In the genomic region with DNA sequence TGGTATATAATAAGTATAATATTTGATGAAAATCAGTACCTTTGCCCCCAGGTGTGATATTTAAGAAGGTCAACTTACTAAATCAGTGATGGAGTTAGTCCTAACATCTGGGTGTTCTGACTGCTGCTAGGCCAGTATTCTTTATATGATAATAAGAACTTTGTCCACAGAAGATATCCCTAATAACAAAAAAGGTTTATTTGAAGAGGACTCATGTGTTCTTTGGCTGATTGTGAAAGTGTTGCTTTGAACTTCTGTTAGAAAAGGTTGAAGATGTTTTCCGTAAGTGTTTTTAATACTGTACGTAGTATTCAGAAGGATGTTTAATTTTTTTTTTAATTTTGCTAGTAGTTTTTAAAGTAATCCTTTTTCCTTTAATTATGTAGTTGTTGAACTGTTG, we compare ENCODE assay signal across 21 cellular contexts. TPM values are rescaled to one million over a fixed set of nuclear protein-coding genes. Genes with fewer than 3 reads are reported as not detected.
DNase-seq lines count a peak whose midpoint lies in the region; ATAC-seq and TF ChIP-seq lines count a peak whose summit lies in the region.
"Had no signal": no experiment of that assay in that cellular context is flagged by ENCODE, and none has a peak within 500 bp of the region (broad histone marks: within the 10 kb centered on the region; RNA-seq: fewer than 3 reads in every experiment).

No MANE protein-coding gene starts in this region.

- ATAC-seq in GM21619 (IDR thresholded peaks at IDR 0.05; ENCODE audit: unreplicated experiment) = no peak
- ATAC-seq: T-helper 17 cell had no signal

- H3K9me3 ChIP-seq in OCI-LY7 (ENCODE audit: low read length) (no peaks in the 10 kb centered on the region), hepatocyte (ENCODE audit: low read depth) (no peaks in the 10 kb centered on the region), smooth muscle cell (replicated peaks; ENCODE audit: low read depth) (no peaks in the 10 kb centered on the region)
- H3K9me3 ChIP-seq: BE2C, breast epithelium, tibial nerve had no signal

- H3K4me2 ChIP-seq in OCI-LY7 (ENCODE audit: low read length) (peak overlapping the region; percentile 52), hepatocyte (peak overlapping the region; percentile 15), smooth muscle cell (peak overlapping the region; percentile 39)

- no peaks in the 10 kb centered on the region for H3K9me2 ChIP-seq in OCI-LY7 (ENCODE audit: insufficient read depth, low read length)
- H3K9me2 ChIP-seq in hepatocyte (replicated peaks; ENCODE audit: insufficient read depth) = no peaks in the 10 kb centered on the region

- TF ChIP-seq CTCF in OCI-LY7 (conservative IDR thresholded peaks at IDR 0.05; ENCODE audit: low read length) (no peak), hepatocyte (IDR thresholded peaks at IDR 0.05; ENCODE audit: poor library complexity) (no peak), smooth muscle cell (IDR thresholded peaks at IDR 0.05; ENCODE audit: borderline replicate concordance, insufficient read depth, poor library complexity, severe bottlenecking) (no peak)

- DNase-seq in OCI-LY7 (ENCODE audit: low spot score) (no peak), hepatocyte (ENCODE audit: low spot score) (no peak), smooth muscle cell (lab: John Stamatoyannopoulos, UW; ENCODE audit: unreplicated experiment) (no peak), retina (no peak), H7 (no peak)
- DNase-seq: activated CD4-positive, alpha-beta T cell treated with anti-CD3 and anti-CD28 coated beads, Interleukin-2, amount 50 U/mL, for 1 hour; BE2C; Calu3; dermis blood vessel endothelial cell; MM.1S; SHP77; stimulated activated CD4-positive, alpha-beta T cell treated with anti-CD3 and anti-CD28 coated beads, Interleukin-2, amount 100 ng/mL, for 24 hours; stimulated activated naive CD4-positive, alpha-beta T cell treated with Interleukin-2 at 50 U/mL for 16 hours; T-helper 17 cell had no signal

- H3K27me3 ChIP-seq in hepatocyte (no peaks in the 10 kb centered on the region), smooth muscle cell (ENCODE audit: low read depth) (no peaks in the 10 kb centered on the region), H7 (ENCODE audit: control insufficient read depth, insufficient read depth, low read length) (no peaks in the 10 kb centered on the region)
- H3K27me3 ChIP-seq: BE2C, breast epithelium, tibial nerve had no signal

- BruUV-seq in OCI-LY7 (replicated peaks; lab: Mats Ljungman, UMichigan) = no TSS peak

- H3K4me3 ChIP-seq in GM08714 (ENCODE audit: low read length) (peak overlapping the region; percentile 13; the same call in 1 of the 2 replicates), OCI-LY7 (ENCODE audit: low read depth, low read length, poor library complexity, severe bottlenecking) (peak overlapping the region; percentile 47), hepatocyte (no peak overlapping the region), smooth muscle cell (no peak overlapping the region), H7 (ENCODE audit: insufficient read depth, low read depth, low read length) (no peak overlapping the region)
- H3K4me3 ChIP-seq: lung had no signal

- H2AFZ ChIP-seq in OCI-LY7 (ENCODE audit: low read length) = no peak overlapping the region
- no peak overlapping the region for H2AFZ ChIP-seq in hepatocyte
- H2AFZ ChIP-seq in smooth muscle cell (ENCODE audit: low read depth) = no peak overlapping the region
- H2AFZ ChIP-seq: parathyroid adenoma had no signal

- CTCF ChIA-PET in OCI-LY7 (lab: Charles Lee; ENCODE audit: unreplicated experiment) = no interaction called here

- H4K20me1 ChIP-seq in OCI-LY7 (ENCODE audit: insufficient read depth, low read length) (peaks cover 22% of the 10 kb centered on the region), hepatocyte (ENCODE audit: insufficient read depth, poor library complexity, severe bottlenecking) (peaks cover 88% of the 10 kb centered on the region), smooth muscle cell (ENCODE audit: low read depth) (peaks cover 100% of the 10 kb centered on the region)

- peaks cover 100% of the 10 kb centered on the region for H3K79me2 ChIP-seq in OCI-LY7 (ENCODE audit: insufficient read depth, low read depth, low read length)
- peaks cover 100% of the 10 kb centered on the region for H3K79me2 ChIP-seq in hepatocyte
- peaks cover 100% of the 10 kb centered on the region for H3K79me2 ChIP-seq in smooth muscle cell (ENCODE audit: low read depth)

- H3K27ac ChIP-seq in OCI-LY7 (ENCODE audit: low read depth, low read length, poor library complexity, severe bottlenecking) = no peak overlapping the region
- H3K27ac ChIP-seq in hepatocyte = no peak overlapping the region
- H3K27ac ChIP-seq in smooth muscle cell (ENCODE audit: low read depth) = no peak overlapping the region
- H3K27ac ChIP-seq: parathyroid adenoma, VCaP had no signal

- no peaks in the 10 kb centered on the region for H3F3A ChIP-seq in smooth muscle cell (ENCODE audit: low read depth)

- 97% methylated on average over 2 of the region's 2 CpGs for WGBS in hepatocyte (ENCODE audit: low lambda C conversion rate, missing lambda C conversion rate)
- WGBS in smooth muscle cell (ENCODE audit: low lambda C conversion rate) = 97% methylated on average over 2 of the region's 2 CpGs

- intact Hi-C loops in OCI-LY7 (cut with micrococcal nuclease; ENCODE audit: unreplicated experiment) = no loop called here

- no peak overlapping the region for H3K9ac ChIP-seq in smooth muscle cell (ENCODE audit: low read depth)
- H3K9ac ChIP-seq: parathyroid adenoma had no signal

- H3K4me1 ChIP-seq in OCI-LY7 (ENCODE audit: insufficient read depth, low read length, poor library complexity, severe bottlenecking) = peaks cover 61% of the 10 kb centered on the region
- H3K4me1 ChIP-seq in hepatocyte (ENCODE audit: insufficient read depth) = peaks cover 19% of the 10 kb centered on the region
- peaks cover 21% of the 10 kb centered on the region for H3K4me1 ChIP-seq in smooth muscle cell (ENCODE audit: low read depth)

- H3K36me3 ChIP-seq in OCI-LY7 (ENCODE audit: insufficient read depth, low read length) (peaks cover 91% of the 10 kb centered on the region), hepatocyte (replicated peaks; ENCODE audit: insufficient read depth, low read depth) (no peaks in the 10 kb centered on the region), smooth muscle cell (ENCODE audit: low read depth) (no peaks in the 10 kb centered on the region), H7 (replicated peaks; ENCODE audit: control insufficient read depth, insufficient read depth, low read length) (no peaks in the 10 kb centered on the region; the same call in 1 of the 2 replicates)
- H3K36me3 ChIP-seq: breast epithelium had no signal

- POLR2A ChIA-PET in OCI-LY7 (lab: Charles Lee) = interaction anchor here (0.6 to 4.0 kb wide), 5 partner anchors 8 to 159 kb away, joined by 3 to 30 read pairs (median 4); partner anchors contain the start of genes ATAD1, KLLN and PTEN

RNA-seq across cellular contexts. Expression of gene PTEN, which starts 10.2 kb away (rescaled TPM):
- total RNA-seq in OCI-LY7 (2014; rRNA removed; shearing (Covaris generic)) = 113 and 135 TPM in 2 replicates
- total RNA-seq in OCI-LY7 (2022) (173 and 176 TPM in 2 replicates), hepatocyte (102 and 128 TPM in 2 replicates), smooth muscle cell (78.3 and 87.3 TPM in 2 replicates)
- polyA plus RNA-seq in hepatocyte (32.8 and 33.6 TPM in 2 replicates), smooth muscle cell (30.6 and 45.1 TPM in 2 replicates)
- 25.5 and 53.6 TPM in 2 replicates for total RNA-seq in H7 (2014; rRNA removed; shearing (Covaris generic))

RNA-seq across cellular contexts. Expression of gene KLLN, which starts 10.3 kb away (rescaled TPM):
- total RNA-seq in OCI-LY7 (2014; rRNA removed; shearing (Covaris generic)) = 2.4 and 3.8 TPM in 2 replicates
- 5.1 and 5.5 TPM in 2 replicates for total RNA-seq in OCI-LY7 (2022)
- total RNA-seq in hepatocyte = 0.53 and 1.2 TPM in 2 replicates
- 0.21 and 0.50 TPM in 2 replicates for polyA plus RNA-seq in hepatocyte
- total RNA-seq in smooth muscle cell = 0.09 and 0.18 TPM in 2 replicates
- polyA plus RNA-seq in smooth muscle cell = 0.60 TPM in 1 of 2 replicates, not detected in the other
- total RNA-seq in H7 (2014; rRNA removed; shearing (Covaris generic)) = 0.10 and 0.15 TPM in 2 replicates

RNA-seq across cellular contexts. Expression of gene ATAD1, which starts 55.6 kb away (rescaled TPM):
- total RNA-seq in OCI-LY7 (2014; rRNA removed; shearing (Covaris generic)) = 17.7 and 19.6 TPM in 2 replicates
- total RNA-seq in OCI-LY7 (2022) (44.7 and 47.7 TPM in 2 replicates), hepatocyte (50.7 and 52.6 TPM in 2 replicates), smooth muscle cell (64.0 and 71.8 TPM in 2 replicates)
- polyA plus RNA-seq in hepatocyte (31.6 and 33.4 TPM in 2 replicates), smooth muscle cell (38.1 and 39.9 TPM in 2 replicates)
- total RNA-seq in H7 (2014; rRNA removed; shearing (Covaris generic)) = 37.5 and 47.2 TPM in 2 replicates

Comparison
In these comparisons a context has a peak if more than half of its experiments do, and no peak if none do; other contexts are left out.
1. H3K4me3 ChIP-seq: peak in GM08714 (single experiment) and OCI-LY7 (single experiment); none in hepatocyte (single experiment), smooth muscle cell (single experiment) and H7 (single experiment).
2. Peak in every context shown above with its lines, with median percentiles within 50 percentile points of each other: H3K4me2 ChIP-seq.